In the genomic region with DNA sequence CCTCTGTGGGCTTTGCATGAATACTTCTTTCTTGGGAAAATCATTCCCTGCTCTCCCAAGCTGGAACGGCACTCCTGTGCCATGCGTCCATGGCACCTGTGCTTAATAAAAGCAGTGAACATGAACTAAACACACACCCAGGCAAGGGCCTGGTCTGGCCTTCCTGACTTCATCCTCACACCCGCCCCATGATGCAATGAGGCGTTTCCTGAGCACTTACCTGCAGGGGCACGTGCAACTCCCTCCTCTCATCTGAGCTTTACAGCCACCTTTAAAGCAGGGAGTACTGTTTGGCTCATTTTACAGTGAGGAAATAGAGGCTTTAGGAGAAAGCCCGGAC, we compare ENCODE assay signal across 11 cellular contexts.
DNase-seq lines count a peak whose midpoint lies in the region; ATAC-seq and TF ChIP-seq lines count a peak whose summit lies in the region.
"Had no signal": no experiment of that assay in that cellular context is flagged by ENCODE, and none has a peak within 500 bp of the region (broad histone marks: within the 10 kb centered on the region; RNA-seq: fewer than 3 reads in every experiment).

No MANE protein-coding gene starts in this region.

- no peaks in the 10 kb centered on the region for H3K27me3 Mint-ChIP-seq in activated naive CD8-positive, alpha-beta T cell treated with anti-CD3 and anti-CD28 coated beads, Interleukin-2, amount 10 ng/mL, durations not matched to agents 7 days and 5 days
- no peaks in the 10 kb centered on the region for H3K27me3 Mint-ChIP-seq in activated naive CD8-positive, alpha-beta T cell treated with anti-CD3 and anti-CD28 coated beads for 36 hours
- H3K27me3 Mint-ChIP-seq in WTC11 (ENCODE audit: low read depth) = no peaks in the 10 kb centered on the region
- no peaks in the 10 kb centered on the region for H3K27me3 Mint-ChIP-seq in type B pancreatic cell

- no peak overlapping the region for H3K4me3 Mint-ChIP-seq in activated naive CD8-positive, alpha-beta T cell treated with anti-CD3 and anti-CD28 coated beads, Interleukin-2, amount 10 ng/mL, durations not matched to agents 7 days and 5 days
- no peak overlapping the region for H3K4me3 Mint-ChIP-seq in activated naive CD8-positive, alpha-beta T cell treated with anti-CD3 and anti-CD28 coated beads for 36 hours
- no peak overlapping the region for H3K4me3 Mint-ChIP-seq in WTC11
- peak overlapping the region; percentile 42 for H3K4me3 Mint-ChIP-seq in type B pancreatic cell

- POLR2A ChIA-PET in activated naive CD8-positive, alpha-beta T cell treated with anti-CD3 and anti-CD28 coated beads, Interleukin-2, amount 10 ng/mL, durations not matched to agents 7 days and 5 days (lab: Charles Lee) = interaction anchor here (0.9 to 1.3 kb wide), 2 partner anchors 9 to 33 kb away, joined by 3 to 6 read pairs; no protein-coding TSS in a partner anchor
- POLR2A ChIA-PET in WTC11 (lab: Charles Lee) = no interaction called here

- TF ChIP-seq CTCF in WTC11 (IDR thresholded peaks at IDR 0.05) (no peak), type B pancreatic cell (conservative IDR thresholded peaks at IDR 0.05) (no peak), GM20000 (IDR thresholded peaks at IDR 0.05; ENCODE audit: extremely low read depth, missing control alignments) (no peak)

- H3K9me3 Mint-ChIP-seq in activated naive CD8-positive, alpha-beta T cell treated with anti-CD3 and anti-CD28 coated beads, Interleukin-2, amount 10 ng/mL, durations not matched to agents 7 days and 5 days = no peaks in the 10 kb centered on the region
- no peaks in the 10 kb centered on the region for H3K9me3 Mint-ChIP-seq in activated naive CD8-positive, alpha-beta T cell treated with anti-CD3 and anti-CD28 coated beads for 36 hours
- H3K9me3 Mint-ChIP-seq in WTC11 (no peaks in the 10 kb centered on the region), type B pancreatic cell (peaks cover 4% of the 10 kb centered on the region)

- H3K4me1 Mint-ChIP-seq in activated naive CD8-positive, alpha-beta T cell treated with anti-CD3 and anti-CD28 coated beads, Interleukin-2, amount 10 ng/mL, durations not matched to agents 7 days and 5 days = peaks cover 71% of the 10 kb centered on the region
- H3K4me1 Mint-ChIP-seq in activated naive CD8-positive, alpha-beta T cell treated with anti-CD3 and anti-CD28 coated beads for 36 hours = peaks cover 60% of the 10 kb centered on the region
- H3K4me1 Mint-ChIP-seq in WTC11 (peaks cover 54% of the 10 kb centered on the region), type B pancreatic cell (ENCODE audit: unreplicated experiment) (peaks cover 51% of the 10 kb centered on the region)

- CTCF ChIA-PET in WTC11 (lab: Charles Lee) = interaction anchor here (1.0 to 1.5 kb wide), 2 partner anchors 89 to 357 kb away, joined by 4 read pairs; no protein-coding TSS in a partner anchor

- H3K36me3 Mint-ChIP-seq in activated naive CD8-positive, alpha-beta T cell treated with anti-CD3 and anti-CD28 coated beads, Interleukin-2, amount 10 ng/mL, durations not matched to agents 7 days and 5 days = peaks cover 8% of the 10 kb centered on the region
- H3K36me3 Mint-ChIP-seq in activated naive CD8-positive, alpha-beta T cell treated with anti-CD3 and anti-CD28 coated beads for 36 hours = peaks cover 8% of the 10 kb centered on the region
- no peaks in the 10 kb centered on the region for H3K36me3 Mint-ChIP-seq in WTC11
- peaks cover 4% of the 10 kb centered on the region for H3K36me3 Mint-ChIP-seq in type B pancreatic cell

- no peak for ATAC-seq in activated naive CD8-positive, alpha-beta T cell treated with anti-CD3 and anti-CD28 coated beads, Interleukin-2, amount 10 ng/mL, durations not matched to agents 7 days and 5 days (ENCODE audit: low read depth)
- ATAC-seq in WTC11 (no peak), HG03159 (IDR thresholded peaks at IDR 0.05; ENCODE audit: unreplicated experiment) (no peak)

- peak overlapping the region; percentile 84 for H3K27ac Mint-ChIP-seq in activated naive CD8-positive, alpha-beta T cell treated with anti-CD3 and anti-CD28 coated beads, Interleukin-2, amount 10 ng/mL, durations not matched to agents 7 days and 5 days
- H3K27ac Mint-ChIP-seq in activated naive CD8-positive, alpha-beta T cell treated with anti-CD3 and anti-CD28 coated beads for 36 hours = no peak overlapping the region
- H3K27ac Mint-ChIP-seq in WTC11 (peak overlapping the region; percentile 85), type B pancreatic cell (peak overlapping the region; percentile 66)

- no peak for DNase-seq in activated naive CD8-positive, alpha-beta T cell treated with anti-CD3 and anti-CD28 coated beads, Interleukin-2, amount 10 ng/mL, durations not matched to agents 7 days and 5 days
- DNase-seq in activated naive CD8-positive, alpha-beta T cell treated with anti-CD3 and anti-CD28 coated beads for 36 hours = no peak
- DNase-seq in WTC11 (ENCODE audit: low spot score) (no peak), kidney tubule cell (ENCODE audit: low spot score) (peak; percentile 54), type B pancreatic cell (ENCODE audit: extremely low spot score, unreplicated experiment) (no peak), NAMALWA (ENCODE audit: low spot score) (no peak), GM20000 (ENCODE audit: low spot score) (no peak)
- DNase-seq: activated CD8-positive, alpha-beta memory T cell treated with anti-CD3 and anti-CD28 coated beads, Interleukin-2, amount 50 U/mL, for 4 hours; occipital lobe; stimulated activated CD4-positive, alpha-beta T cell treated with anti-CD3 and anti-CD28 coated beads, Interleukin-4, amount 100 ng/mL, for 1 hour had no signal

TF ChIP-seq in WTC11, 78 proteins besides CTCF, POLR2A, EP300 and RAD21:
- TF ChIP-seq NR3C1 (CRISPR knock-in tag; conservative IDR thresholded peaks at IDR 0.05; ENCODE audit: low read depth) = no peak
- TF ChIP-seq PRRX2 (CRISPR knock-in tag; IDR thresholded peaks at IDR 0.05) = no peak
- TF ChIP-seq TP53 (CRISPR knock-in tag; IDR thresholded peaks at IDR 0.05) = no peak
- no peak for TF ChIP-seq MAX (CRISPR knock-in tag; IDR thresholded peaks at IDR 0.05)
- no peak for TF ChIP-seq ZBTB21 (CRISPR knock-in tag; IDR thresholded peaks at IDR 0.05; ENCODE audit: borderline replicate concordance)
- no peak for TF ChIP-seq MXD4 (CRISPR knock-in tag; IDR thresholded peaks at IDR 0.05; ENCODE audit: borderline replicate concordance)
- TF ChIP-seq, protein P1, sequence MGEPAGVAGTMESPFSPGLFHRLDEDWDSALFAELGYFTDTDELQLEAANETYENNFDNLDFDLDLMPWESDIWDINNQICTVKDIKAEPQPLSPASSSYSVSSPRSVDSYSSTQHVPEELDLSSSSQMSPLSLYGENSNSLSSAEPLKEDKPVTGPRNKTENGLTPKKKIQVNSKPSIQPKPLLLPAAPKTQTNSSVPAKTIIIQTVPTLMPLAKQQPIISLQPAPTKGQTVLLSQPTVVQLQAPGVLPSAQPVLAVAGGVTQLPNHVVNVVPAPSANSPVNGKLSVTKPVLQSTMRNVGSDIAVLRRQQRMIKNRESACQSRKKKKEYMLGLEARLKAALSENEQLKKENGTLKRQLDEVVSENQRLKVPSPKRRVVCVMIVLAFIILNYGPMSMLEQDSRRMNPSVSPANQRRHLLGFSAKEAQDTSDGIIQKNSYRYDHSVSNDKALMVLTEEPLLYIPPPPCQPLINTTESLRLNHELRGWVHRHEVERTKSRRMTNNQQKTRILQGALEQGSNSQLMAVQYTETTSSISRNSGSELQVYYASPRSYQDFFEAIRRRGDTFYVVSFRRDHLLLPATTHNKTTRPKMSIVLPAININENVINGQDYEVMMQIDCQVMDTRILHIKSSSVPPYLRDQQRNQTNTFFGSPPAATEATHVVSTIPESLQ (CRISPR knock-in tag; IDR thresholded peaks at IDR 0.05) = no peak
- TF ChIP-seq CREM (CRISPR knock-in tag; IDR thresholded peaks at IDR 0.05) = no peak
- no peak for TF ChIP-seq FOXP1 (CRISPR knock-in tag; IDR thresholded peaks at IDR 0.05; ENCODE audit: borderline replicate concordance)
